Comparison of ENCODE assay signal across 8 cellular contexts in genomic region chr4:41882622-41883347, GRCh38. TPM values are rescaled to one million over a fixed set of nuclear protein-coding genes. Genes with fewer than 3 reads are reported as not detected.
DNase-seq lines count a peak whose midpoint lies in the region; ATAC-seq, FAIRE-seq and TF ChIP-seq lines count a peak whose summit lies in the region.

No MANE protein-coding gene starts in this region.

- 8% methylated on average over 34 of the region's 34 CpGs for WGBS in GM12878 (ENCODE audit: insufficient coverage, insufficient replicate concordance, low lambda C conversion rate, missing lambda C conversion rate)

- FAIRE-seq in GM12878 (lab: Jason Lieb, UNC), result no peak

- intact Hi-C loops in CD14-positive monocyte (cut with micrococcal nuclease), result loop anchor here (2.0 to 10.0 kb wide), 3 partner anchors 188 to 602 kb away; no protein-coding TSS in a partner anchor
- intact Hi-C loops in GM12878 (cut with micrococcal nuclease; ENCODE audit: unreplicated experiment), result loop anchor here (1.0 to 2.0 kb wide), 2 partner anchors 189 to 602 kb away; no protein-coding TSS in a partner anchor

- no peaks in the 10 kb centered on the region for H3K36me3 ChIP-seq in GM12878 (ENCODE audit: control insufficient read depth in 2 of 2, insufficient read depth in 2 of 2, low read length in 1 of 2)

- no peaks in the 10 kb centered on the region for H4K20me1 ChIP-seq in GM12878 (ENCODE audit: control insufficient read depth, insufficient read depth)

- peaks cover 0 to 15% (median 5%) of the 10 kb centered on the region in 7 donors for H3K9me3 Mint-ChIP-seq in CD14-positive monocyte

- peaks cover 19 to 22% of the 10 kb centered on the region in 2 experiments for H3K27me3 ChIP-seq in GM12878 (replicated peaks in 1 of 2; ENCODE audit: control insufficient read depth in 2 of 2, insufficient read depth in 2 of 2, low read length in 1 of 2)

- H3K4me3 Mint-ChIP-seq in CD14-positive monocyte, result peak overlapping the region in 1 of 2 donors; percentile 73

- TF ChIP-seq POLR2A in GM12878 (IDR thresholded peaks at IDR 0.05; ENCODE audit: low read depth, low read length), result no peak

- no peak for DNase-seq in CD14-positive monocyte (ENCODE audit: low spot score)
- peak in 3 of 5 experiments; percentile 10 to 61 (median 34) for DNase-seq in T-helper 2 cell
- no peak for DNase-seq in GM12878 (ENCODE audit: low read depth, low spot score)
- DNase-seq in iPS-NIHi11 (ENCODE audit: low spot score), result peak; percentile 93
- peak; percentile 33 for DNase-seq in stimulated activated CD4-positive, alpha-beta T cell treated with anti-CD3 and anti-CD28 coated beads, Interleukin-2, amount 100 ng/mL, for 4 hours (ENCODE audit: low read depth)
- no peak for DNase-seq in putamen (ENCODE audit: low spot score)

- RAD21 ChIA-PET in GM12878 (lab: Charles Lee; ENCODE audit: unreplicated experiment), result no interaction called here

- CTCF ChIA-PET in GM12878 (lab: Yijun Ruan, JAX), result interaction anchor here (0.8 to 7.6 kb wide), 7 partner anchors 8 to 602 kb away, joined by 3 to 85 read pairs (median 6); no protein-coding TSS in a partner anchor

- no peaks in the 10 kb centered on the region for H3K4me1 ChIP-seq in GM12878 (ENCODE audit: control insufficient read depth, insufficient read depth, low read length)

- H3K4me1 Mint-ChIP-seq in CD14-positive monocyte, result peaks cover 11% of the 10 kb centered on the region

- TF ChIP-seq CTCF in CD14-positive monocyte (IDR thresholded peaks at IDR 0.05) (peak; percentile 95), GM12878 (IDR thresholded peaks at IDR 0.05 in 2 of 3, conservative IDR thresholded peaks at IDR 0.05 in 1 of 3; ENCODE audit: control insufficient read depth in 2 of 3, extremely low read depth in 1 of 3, insufficient read depth in 1 of 3, low read depth in 3 of 3, low read length in 3 of 3) (peak; percentile 81 to 91 (median 90))

- H3K27ac Mint-ChIP-seq in CD14-positive monocyte, result no peak overlapping the region

- H3K27ac ChIP-seq in GM12878 (ENCODE audit: control insufficient read depth, insufficient read depth), result no peak overlapping the region

- no peak overlapping the region for H3K9ac ChIP-seq in GM12878 (ENCODE audit: control insufficient read depth, insufficient read depth, low read length)

- H3K9me3 ChIP-seq in GM12878 (replicated peaks; ENCODE audit: control insufficient read depth, insufficient read depth, low read length), result no peaks in the 10 kb centered on the region

- TF ChIP-seq EP300 in Ishikawa (IDR thresholded peaks at IDR 0.05; ENCODE audit: borderline replicate concordance) (no peak), GM12878 (IDR thresholded peaks at IDR 0.05; ENCODE audit: borderline replicate concordance in 1 of 2, control insufficient read depth in 1 of 2, low read depth in 2 of 2, low read length in 2 of 2) (no peak)

- in situ Hi-C loops in GM12878 (cut with MboI), result no loop called here

- no peak overlapping the region for H3K4me3 ChIP-seq in GM12878

- H3K79me2 ChIP-seq in GM12878 (ENCODE audit: control insufficient read depth, insufficient read depth, low read length), result no peaks in the 10 kb centered on the region

- BruUV-seq in GM12878 (replicated peaks; lab: Mats Ljungman, UMichigan), result no TSS peak

- H3K36me3 Mint-ChIP-seq in CD14-positive monocyte, result no peaks in the 10 kb centered on the region

- peak; percentile 69 for ATAC-seq in GM19395 (IDR thresholded peaks at IDR 0.05; ENCODE audit: unreplicated experiment)
- ATAC-seq in GM12878, result peak; percentile 99

- H3K27me3 Mint-ChIP-seq in CD14-positive monocyte (ENCODE audit: low read depth in 3 of 3), result peaks cover 83 to 88% (median 86%) of the 10 kb centered on the region in 3 donors

- POLR2A ChIA-PET in GM12878 (lab: Charles Lee), result no interaction called here

- TF ChIP-seq RAD21 in Ishikawa (IDR thresholded peaks at IDR 0.05; ENCODE audit: low read depth) (peak; percentile 58), GM12878 (IDR thresholded peaks at IDR 0.05; ENCODE audit: insufficient read depth, low read depth, low read length) (peak; percentile 78)

- SMC1A ChIA-PET in GM12878 (lab: Charles Lee; ENCODE audit: uncharacterized antibody, unreplicated experiment), result interaction anchor here (0.6 to 1.2 kb wide), 2 partner anchors 36 to 182 kb away, joined by 3 to 4 read pairs; no protein-coding TSS in a partner anchor

- no peak overlapping the region; the same call in 1 of the 2 replicates for H3K4me2 ChIP-seq in GM12878 (ENCODE audit: control insufficient read depth, insufficient read depth)

- no peak overlapping the region for H2AFZ ChIP-seq in GM12878 (ENCODE audit: control insufficient read depth, low read depth, low read length)

TF ChIP-seq in Ishikawa, 13 proteins besides CTCF, POLR2A, EP300 and RAD21:
- TF ChIP-seq CREB1 (IDR thresholded peaks at IDR 0.05; ENCODE audit: low read depth) (no peak), TAF1 (IDR thresholded peaks at IDR 0.05; ENCODE audit: low read depth) (no peak), FOXM1 (IDR thresholded peaks at IDR 0.05; ENCODE audit: borderline replicate concordance, low read depth) (no peak), TCF12 (IDR thresholded peaks at IDR 0.05; ENCODE audit: low read depth) (no peak), TEAD4 (IDR thresholded peaks at IDR 0.05) (no peak), EGR1 (IDR thresholded peaks at IDR 0.05) (no peak)

TF ChIP-seq in GM12878, 131 proteins besides CTCF, POLR2A, EP300 and RAD21 (continues in another document):
- TF ChIP-seq NR2C2 (IDR thresholded peaks at IDR 0.05; ENCODE audit: borderline replicate concordance, control insufficient read depth, insufficient read length, low read depth) (no peak), SKIL (IDR thresholded peaks at IDR 0.05; ENCODE audit: low read depth, poor library complexity, severe bottlenecking) (no peak), ZNF592 (IDR thresholded peaks at IDR 0.05) (no peak), MTA3 (IDR thresholded peaks at IDR 0.05; ENCODE audit: borderline replicate concordance, low read length) (no peak), SREBF1 (IDR thresholded peaks at IDR 0.05; ENCODE audit: low read length) (no peak)

RNA-seq across cellular contexts. Expression of gene TMEM33, which starts 52.4 kb away (rescaled TPM):
- 10 to 100 TPM; 60.7 to 61.6 TPM for polyA plus RNA-seq in CD14-positive monocyte
- total RNA-seq in GM12878 (2013; cell fraction: nucleolus; rRNA removed), result 53.4 and 58.9 TPM in 2 replicates
- total RNA-seq in GM12878 (2014; rRNA removed), result 33.4 and 41.5 TPM in 2 replicates
- total RNA-seq in GM12878 (2014; rRNA removed; fragmentation: Illumina TruSeq; extraction: Trizol), result 32.6 and 34.2 TPM in 2 replicates
- 39.1 and 41.6 TPM in 2 replicates for total RNA-seq in GM12878 (2021)
- 6.7 TPM for polyA plus RNA-seq in GM12878 (2011; ENCODE audit: low read depth)
- polyA plus RNA-seq in GM12878 (2011; rRNA removed), result 51.0 and 60.2 TPM in 2 replicates
- polyA plus RNA-seq in GM12878 (2011; cell fraction: cytosol; rRNA removed), result 45.6 and 52.5 TPM in 2 replicates
- polyA plus RNA-seq in GM12878 (2011; cell fraction: nucleus; rRNA removed), result 15.5 and 18.9 TPM in 2 replicates
- polyA plus RNA-seq in GM12878 (2012), result 7.9 and 10.2 TPM in 2 replicates
- 32.7 and 33.5 TPM in 2 replicates for polyA plus RNA-seq in GM12878 (2014; fragmentation: Illumina TruSeq; extraction: Trizol)
- 10 to 100 TPM in 1 of 2 experiments, 1 to 10 TPM in 1; 7.9 to 16.0 TPM for polyA plus RNA-seq in GM12878 (2014; fragmentation: Nextera tagmentation; extraction: Ambion mirVana)
- 23.3 and 25.5 TPM in 2 replicates for polyA plus RNA-seq in GM12878 (2014; rRNA removed)
- polyA plus RNA-seq in GM12878 (2016; fragmentation: Nextera tagmentation; extraction: Ambion mirVana), result 10 to 100 TPM; 31.2 to 37.8 TPM
- 104 and 129 TPM in 2 replicates for polyA minus RNA-seq in GM12878 (2011; rRNA and poly(A)+ RNA removed)
- 38.0 and 45.0 TPM in 2 replicates for polyA minus RNA-seq in GM12878 (2011; cell fraction: cytosol; rRNA and poly(A)+ RNA removed)
- 15.1 and 29.5 TPM in 2 replicates for polyA minus RNA-seq in GM12878 (2011; cell fraction: nucleus; rRNA and poly(A)+ RNA removed)

Comparison
In these comparisons a context has a peak if more than half of its experiments do, and no peak if none do; other contexts are left out.
1. DNase-seq: peak in T-helper 2 cell (3 of 5), iPS-NIHi11 (single experiment) and stimulated activated CD4-positive, alpha-beta T cell treated with anti-CD3 and anti-CD28 coated beads, Interleukin-2, amount 100 ng/mL, for 4 hours (single experiment); none in CD14-positive monocyte (single experiment), GM12878 (single experiment) and putamen (single experiment).